In the genomic region with DNA sequence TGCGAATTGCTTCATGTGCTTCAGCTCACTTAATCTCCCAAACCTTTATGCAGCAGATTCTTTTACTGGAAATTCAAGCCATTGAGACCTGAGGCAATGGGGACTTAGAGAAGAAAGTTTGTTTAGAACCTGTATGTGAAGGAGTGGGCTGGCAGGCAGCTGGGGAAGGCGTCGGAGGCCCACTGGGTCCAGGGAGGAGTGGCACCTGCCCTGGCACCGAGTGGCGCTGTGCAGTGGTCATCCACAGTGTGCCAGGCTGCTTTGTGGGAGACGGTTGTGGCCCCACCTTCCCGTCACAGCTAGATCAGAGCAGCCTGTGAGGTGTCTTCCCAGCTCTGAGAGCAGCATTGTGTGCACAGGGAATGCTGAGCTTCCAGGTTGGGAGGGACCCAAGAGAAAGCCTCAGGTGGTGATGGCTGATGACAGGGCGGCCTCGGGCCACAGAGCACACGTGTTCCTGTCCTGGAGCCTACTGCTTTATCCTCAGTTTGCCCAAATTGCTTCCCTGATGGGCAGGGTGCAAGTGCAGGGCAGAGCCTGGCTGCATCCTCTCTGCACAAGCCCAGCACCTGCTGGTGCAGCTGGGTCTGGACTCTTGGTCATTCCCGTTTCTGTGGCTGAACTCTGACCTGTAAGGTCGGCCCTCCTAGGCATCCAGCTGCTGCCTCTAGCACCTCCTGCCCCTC, we compare ENCODE assay signal across 29 cellular contexts.
DNase-seq lines count a peak whose midpoint lies in the region; ATAC-seq and TF ChIP-seq lines count a peak whose summit lies in the region.
"Had no signal": no experiment of that assay in that cellular context is flagged by ENCODE, and none has a peak within 500 bp of the region (broad histone marks: within the 10 kb centered on the region; RNA-seq: fewer than 3 reads in every experiment).

No MANE protein-coding gene starts in this region.

- H3K9ac ChIP-seq in endodermal cell (ENCODE audit: extremely low read depth, low read length, poor library complexity, severe bottlenecking), result no peak overlapping the region

- no peaks in the 10 kb centered on the region for H3K4me1 ChIP-seq in endodermal cell (ENCODE audit: control insufficient read depth, insufficient read depth, low read length)
- H3K4me1 ChIP-seq: gastrocnemius medialis, HAP-1, testis had no signal

- H3K9me3 ChIP-seq in endodermal cell (ENCODE audit: control insufficient read depth, low read length), result peaks cover 5% of the 10 kb centered on the region
- H3K9me3 ChIP-seq: gastrocnemius medialis, HAP-1, ovary, testis had no signal

- H3K27ac Mint-ChIP-seq in natural killer cell (no peak overlapping the region), endodermal cell (no peak overlapping the region)
- no peak overlapping the region for H3K27ac Mint-ChIP-seq in natural killer cell treated with Interleukin-12 subunit alpha and Interleukin-12 subunit beta and Interleukin-15 and Interleukin-18, amount 100 ng/mL, for 72 hours
- H3K27ac Mint-ChIP-seq: activated naive CD8-positive, alpha-beta T cell treated with anti-CD3 and anti-CD28 coated beads for 36 hours; activated T-helper 2 cell treated with anti-CD3 and anti-CD28 coated beads, Interferon-gamma antibody, Interleukin-2, Interleukin-4, amounts not matched to agents 10 μg/mL and 5 μg/mL and 100 μg/mL, durations not matched to agents 14 hours and 24 hours and 36 hours; B cell; CD8-positive, alpha-beta T cell had no signal

- WGBS in endodermal cell (ENCODE audit: insufficient coverage in 1 of 2, insufficient read length in 1 of 2), 2 experiments, result 82 to 94% methylated on average over 8 to 12 of the region's 12 CpGs

- H3K4me3 Mint-ChIP-seq in natural killer cell (no peak overlapping the region), endodermal cell (no peak overlapping the region)
- H3K4me3 Mint-ChIP-seq in natural killer cell treated with Interleukin-12 subunit alpha and Interleukin-12 subunit beta and Interleukin-15 and Interleukin-18, amount 100 ng/mL, for 72 hours, result no peak overlapping the region
- H3K4me3 Mint-ChIP-seq: activated naive CD8-positive, alpha-beta T cell treated with anti-CD3 and anti-CD28 coated beads for 36 hours; B cell; CD8-positive, alpha-beta T cell; naive thymus-derived CD8-positive, alpha-beta T cell had no signal

- peak; percentile 11 for DNase-seq in natural killer cell
- no peak for DNase-seq in natural killer cell treated with Interleukin-12 subunit alpha and Interleukin-12 subunit beta and Interleukin-15 and Interleukin-18, amount 100 ng/mL, for 72 hours (ENCODE audit: low spot score)
- peak; percentile 30 for DNase-seq in endodermal cell
- DNase-seq in posterior vena cava (ENCODE audit: low spot score), result peak; percentile 29
- no peak for DNase-seq in GF-D8 (lab: John Stamatoyannopoulos, UW)
- no peak for DNase-seq in HUDEP-2 (lab: John Stamatoyannopoulos, UW; ENCODE audit: unreplicated experiment in 76 of 76)
- DNase-seq: ACHN; activated CD4-positive, CD25-positive, alpha-beta regulatory T cell; activated naive CD8-positive, alpha-beta T cell treated with anti-CD3 and anti-CD28 coated beads for 36 hours; cerebellar nuclear complex; DMS 273 treated with DMSO at 0.1 percent for 48 hours; MM.1S; NCI-H1105 treated with DMSO at 0.1 percent for 48 hours; NCI-H2029 treated with DMSO at 0.1 percent for 48 hours; NCI-H69; PC-3 had no signal

- H3K4me1 Mint-ChIP-seq in natural killer cell (no peaks in the 10 kb centered on the region), endodermal cell (peaks cover 2% of the 10 kb centered on the region)
- no peaks in the 10 kb centered on the region for H3K4me1 Mint-ChIP-seq in natural killer cell treated with Interleukin-12 subunit alpha and Interleukin-12 subunit beta and Interleukin-15 and Interleukin-18, amount 100 ng/mL, for 72 hours (ENCODE audit: low read depth in 2 of 2)
- H3K4me1 Mint-ChIP-seq: activated naive CD8-positive, alpha-beta T cell treated with anti-CD3 and anti-CD28 coated beads for 36 hours; B cell had no signal

- H3K36me3 Mint-ChIP-seq in natural killer cell (no peaks in the 10 kb centered on the region), endodermal cell (ENCODE audit: low read depth) (peaks cover 43% of the 10 kb centered on the region)
- H3K36me3 Mint-ChIP-seq in natural killer cell treated with Interleukin-12 subunit alpha and Interleukin-12 subunit beta and Interleukin-15 and Interleukin-18, amount 100 ng/mL, for 72 hours, result no peaks in the 10 kb centered on the region
- H3K36me3 Mint-ChIP-seq: activated naive CD8-positive, alpha-beta T cell treated with anti-CD3 and anti-CD28 coated beads for 36 hours; CD8-positive, alpha-beta T cell; naive thymus-derived CD8-positive, alpha-beta T cell had no signal

- no peaks in the 10 kb centered on the region for H3K36me3 ChIP-seq in endodermal cell (ENCODE audit: control insufficient read depth, insufficient read depth, low read length)
- H3K36me3 ChIP-seq: gastrocnemius medialis, HAP-1, ovary had no signal

- no peaks in the 10 kb centered on the region for H3K27me3 ChIP-seq in endodermal cell (ENCODE audit: control insufficient read depth, insufficient read depth, low read length, poor library complexity, severe bottlenecking)
- H3K27me3 ChIP-seq: dorsolateral prefrontal cortex, gastrocnemius medialis, ovary, testis had no signal

- no peak overlapping the region for H3K4me3 ChIP-seq in endodermal cell (ENCODE audit: low read length)
- H3K4me3 ChIP-seq: dorsolateral prefrontal cortex, gastrocnemius medialis, GM12878, HAP-1, ovary, skin epidermis, testis had no signal

- TF ChIP-seq CTCF in natural killer cell (IDR thresholded peaks at IDR 0.05) (no peak), endodermal cell (conservative IDR thresholded peaks at IDR 0.05) (no peak)

- intact Hi-C loops in natural killer cell (cut with micrococcal nuclease), result no loop called here
- intact Hi-C loops in posterior vena cava (cut with DNase I), result no loop called here

- H3K27me3 Mint-ChIP-seq in natural killer cell (ENCODE audit: low read depth in 2 of 2) (peaks cover 0 to 3% of the 10 kb centered on the region in 2 donors), endodermal cell (ENCODE audit: insufficient read depth) (no peaks in the 10 kb centered on the region)
- H3K27me3 Mint-ChIP-seq in natural killer cell treated with Interleukin-12 subunit alpha and Interleukin-12 subunit beta and Interleukin-15 and Interleukin-18, amount 100 ng/mL, for 72 hours, result peaks cover 8% of the 10 kb centered on the region in 2 donors

- ATAC-seq in natural killer cell, result no peak
- no peak for ATAC-seq in natural killer cell treated with Interleukin-12 subunit alpha and Interleukin-12 subunit beta and Interleukin-15 and Interleukin-18, amount 100 ng/mL, for 72 hours
- no peak for ATAC-seq in HG02642 (IDR thresholded peaks at IDR 0.05; ENCODE audit: poor library complexity, unreplicated experiment)
- ATAC-seq: CD8-positive, alpha-beta T cell; gastrocnemius medialis; naive thymus-derived CD8-positive, alpha-beta T cell; PC-3; stimulated activated naive CD8-positive, alpha-beta T cell treated with anti-CD3 and anti-CD28 coated beads, Interleukin-15, Interleukin-2, amounts not matched to agents 100 U/mL and 50 U/mL, for 24 hours had no signal

- H3K27ac ChIP-seq in endodermal cell (ENCODE audit: low read depth, low read length), result no peak overlapping the region
- H3K27ac ChIP-seq: gastrocnemius medialis, ovary, skin epidermis, testis had no signal

- H3K9me3 Mint-ChIP-seq in natural killer cell (no peaks in the 10 kb centered on the region), endodermal cell (no peaks in the 10 kb centered on the region)
- no peaks in the 10 kb centered on the region for H3K9me3 Mint-ChIP-seq in natural killer cell treated with Interleukin-12 subunit alpha and Interleukin-12 subunit beta and Interleukin-15 and Interleukin-18, amount 100 ng/mL, for 72 hours
- H3K9me3 Mint-ChIP-seq: activated naive CD8-positive, alpha-beta T cell treated with anti-CD3 and anti-CD28 coated beads for 36 hours; activated T-helper 2 cell treated with anti-CD3 and anti-CD28 coated beads, Interferon-gamma antibody, Interleukin-2, Interleukin-4, amounts not matched to agents 10 μg/mL and 5 μg/mL and 100 μg/mL, durations not matched to agents 14 hours and 24 hours and 36 hours; CD8-positive, alpha-beta T cell; naive thymus-derived CD8-positive, alpha-beta T cell had no signal

Comparison
In these comparisons a context has a peak if more than half of its experiments do, and no peak if none do; other contexts are left out.
1. DNase-seq: peak in natural killer cell (single experiment), endodermal cell (single experiment) and posterior vena cava (single experiment); none in natural killer cell treated with Interleukin-12 subunit alpha and Interleukin-12 subunit beta and Interleukin-15 and Interleukin-18, amount 100 ng/mL, for 72 hours (single experiment), GF-D8 (single experiment) and HUDEP-2 (0 of 76).